ENCODE assay signal across 9 cellular contexts in the genomic region with DNA sequence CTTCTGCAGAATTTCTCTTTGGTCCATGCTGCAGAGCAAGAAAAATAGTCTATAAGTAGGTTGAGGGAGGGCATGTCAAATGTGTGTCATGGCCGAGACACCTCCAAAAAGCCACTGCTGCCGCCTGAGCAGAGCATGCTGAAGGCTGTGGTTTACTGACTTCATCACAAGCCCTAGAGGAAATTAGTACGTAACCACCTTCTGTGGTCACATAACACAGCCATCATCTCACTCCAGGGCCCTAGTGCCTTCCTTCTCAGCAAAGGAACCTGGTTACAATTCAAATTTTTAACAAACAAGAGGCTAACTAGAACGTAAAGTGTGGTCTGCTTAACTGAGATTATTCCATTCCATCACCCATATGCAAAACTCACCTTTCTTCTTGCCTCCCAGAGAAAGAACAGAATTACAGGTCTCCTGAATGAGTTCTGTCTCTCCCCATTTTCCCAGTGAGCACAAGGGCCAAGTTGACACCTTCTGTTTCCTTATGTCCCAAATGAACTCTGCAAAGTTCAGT. TPM values are rescaled to one million over a fixed set of nuclear protein-coding genes. Genes with fewer than 3 reads are reported as not detected.
DNase-seq lines count a peak whose midpoint lies in the region; ATAC-seq lines count a peak whose summit lies in the region.
"Had no signal": no experiment of that assay in that cellular context is flagged by ENCODE, and none has a peak within 500 bp of the region (broad histone marks: within the 10 kb centered on the region; RNA-seq: fewer than 3 reads in every experiment).

A gene (minus strand): TSS at position 116 of the 517 bp plus-strand sequence.

- POLR2A ChIA-PET in activated CD4-positive, alpha-beta memory T cell treated with anti-CD3 and anti-CD28 coated beads, Interleukin-2, amount 10 ng/mL, durations not matched to agents 7 days and 5 days (lab: Charles Lee) = interaction anchor here (1.0 to 1.3 kb wide), 5 partner anchors 16 to 69 kb away, joined by 3 to 30 read pairs (median 4); a partner anchor contains a TSS

- peak within 1 kb of the TSS; percentile 98 for H3K27ac Mint-ChIP-seq in activated CD4-positive, alpha-beta memory T cell treated with anti-CD3 and anti-CD28 coated beads, Interleukin-2, amount 10 ng/mL, durations not matched to agents 7 days and 5 days

- H3K27ac ChIP-seq in epithelial cell of prostate = no peak within 1 kb of the TSS
- H3K27ac ChIP-seq: SJSA1 had no signal

- peaks cover 74% of the 10 kb centered on the region for H3K4me1 Mint-ChIP-seq in activated CD4-positive, alpha-beta memory T cell treated with anti-CD3 and anti-CD28 coated beads, Interleukin-2, amount 10 ng/mL, durations not matched to agents 7 days and 5 days

- H3K4me3 Mint-ChIP-seq in activated CD4-positive, alpha-beta memory T cell treated with anti-CD3 and anti-CD28 coated beads, Interleukin-2, amount 10 ng/mL, durations not matched to agents 7 days and 5 days = peak within 1 kb of the TSS; percentile 91

- H3K27me3 Mint-ChIP-seq in activated CD4-positive, alpha-beta memory T cell treated with anti-CD3 and anti-CD28 coated beads, Interleukin-2, amount 10 ng/mL, durations not matched to agents 7 days and 5 days = no peaks in the 10 kb centered on the region

- peaks cover 29% of the 10 kb centered on the region for H3K36me3 Mint-ChIP-seq in activated CD4-positive, alpha-beta memory T cell treated with anti-CD3 and anti-CD28 coated beads, Interleukin-2, amount 10 ng/mL, durations not matched to agents 7 days and 5 days (ENCODE audit: low read depth)

- intact Hi-C loops in sciatic nerve (cut with DNase I) = no loop called here

- CTCF ChIA-PET in activated CD4-positive, alpha-beta memory T cell treated with anti-CD3 and anti-CD28 coated beads, Interleukin-2, amount 10 ng/mL, durations not matched to agents 7 days and 5 days (lab: Charles Lee) = interaction anchor here (1.1 kb wide), 1 partner anchor 32 kb away, joined by 5 read pairs; no protein-coding TSS in a partner anchor

- no peaks in the 10 kb centered on the region for H3K9me3 Mint-ChIP-seq in activated CD4-positive, alpha-beta memory T cell treated with anti-CD3 and anti-CD28 coated beads, Interleukin-2, amount 10 ng/mL, durations not matched to agents 7 days and 5 days

- DNase-seq in GF-D8 (lab: John Stamatoyannopoulos, UW) (peak; percentile 93), M059J (ENCODE audit: low read depth) (peak; percentile 96), epithelial cell of prostate (ENCODE audit: low read depth, low spot score) (peak; percentile 33), sciatic nerve (ENCODE audit: low spot score) (peak; percentile 63), NCI-H2196 treated with DMSO at 0.1 percent for 48 hours (lab: John Stamatoyannopoulos, UW; ENCODE audit: unreplicated experiment) (no peak), HPDE6-E6E7 (ENCODE audit: extremely low spot score) (no peak)
- peak; percentile 89 for DNase-seq in activated CD4-positive, alpha-beta memory T cell treated with anti-CD3 and anti-CD28 coated beads, Interleukin-2, amount 10 ng/mL, durations not matched to agents 7 days and 5 days

- ATAC-seq in GM21825 (IDR thresholded peaks at IDR 0.05; ENCODE audit: unreplicated experiment) (peak; percentile 87), sciatic nerve (peak; percentile 92)

RNA-seq across cellular contexts. Expression of the gene that starts here (rescaled TPM):
- 1.7 and 1.9 TPM in 2 replicates for total RNA-seq in M059J (2014; rRNA removed; shearing (Covaris generic))
- 10 to 100 TPM; 79.4 to 81.1 TPM for total RNA-seq in activated CD4-positive, alpha-beta memory T cell treated with anti-CD3 and anti-CD28 coated beads, Interleukin-2, amount 10 ng/mL, durations not matched to agents 7 days and 5 days
- 4.1 TPM for total RNA-seq in sciatic nerve

Comparison
In these comparisons a context has a peak if more than half of its experiments do, and no peak if none do; other contexts are left out.
1. RNA of the gene that starts here (total RNA-seq): 79.4 to 81.1 TPM in activated CD4-positive, alpha-beta memory T cell treated with anti-CD3 and anti-CD28 coated beads, Interleukin-2, amount 10 ng/mL, durations not matched to agents 7 days and 5 days; 4.1 TPM in sciatic nerve (single experiment) and 1.7 to 1.9 TPM in M059J; every median in the first group is over 10 times any median in the second.
2. DNase-seq: peak in GF-D8 (single experiment), M059J (single experiment), activated CD4-positive, alpha-beta memory T cell treated with anti-CD3 and anti-CD28 coated beads, Interleukin-2, amount 10 ng/mL, durations not matched to agents 7 days and 5 days (single experiment), epithelial cell of prostate (single experiment) and sciatic nerve (single experiment); none in NCI-H2196 treated with DMSO at 0.1 percent for 48 hours (single experiment) and HPDE6-E6E7 (single experiment).